In the genomic region with DNA sequence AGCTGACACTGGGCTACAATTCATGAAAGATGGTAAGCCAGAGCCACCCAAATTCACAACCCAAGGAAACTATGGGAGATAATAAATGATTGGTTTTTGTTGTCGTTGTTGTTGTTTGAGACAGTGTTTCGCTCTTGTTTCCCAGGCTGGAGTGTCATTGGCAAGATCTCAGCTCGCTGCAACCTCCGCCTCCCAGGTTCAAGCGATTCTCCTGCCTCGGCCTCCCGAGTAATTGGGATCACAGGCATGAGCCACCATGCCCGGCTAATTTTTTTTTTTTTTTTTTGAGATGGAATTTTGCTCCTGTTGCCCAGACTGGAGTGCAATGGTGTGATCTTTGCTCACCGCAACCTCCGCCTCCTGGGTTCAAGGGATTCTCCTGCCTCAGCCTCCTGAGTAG, we compare ENCODE assay signal across 5 cellular contexts.
A peak's percentile ranks its signal among the peaks of the same experiment; 100 is the strongest.
DNase-seq lines count a peak whose midpoint lies in the region; ATAC-seq and TF ChIP-seq lines count a peak whose summit lies in the region.
"Not testable (repeated sequence)": the region's sequence is repeated elsewhere in the genome, so short reads cannot be mapped to it uniquely, and the experiment has no call there.

No MANE protein-coding gene starts in this region.

- not testable (repeated sequence) for TF ChIP-seq POLR2A in spleen (IDR thresholded peaks at IDR 0.05)

- H3K4me3 ChIP-seq in spleen: not testable (repeated sequence)

- peak; percentile 51 for DNase-seq in chondrocyte (ENCODE audit: low spot score)
- peak; percentile 22 for DNase-seq in Right ventricle myocardium superior
- peak; percentile 6 for DNase-seq in left cardiac atrium
- peak; percentile 3 for DNase-seq in left ventricle myocardium superior
- DNase-seq in spleen: peak; percentile 51

- not testable (repeated sequence) for H3K36me3 ChIP-seq in spleen

- 95 to 99% (median 98%) methylated on average over 9 to 10 of the region's 10 CpGs for WGBS in spleen, 5 donors

- H3K36me3 Mint-ChIP-seq in chondrocyte (ENCODE audit: low read depth): not testable (repeated sequence)

- not testable (repeated sequence) for H3K9me3 ChIP-seq in spleen

- intact Hi-C loops in Right ventricle myocardium superior (cut with DNase I); left cardiac atrium (cut with DNase I); left ventricle myocardium superior (cut with micrococcal nuclease); spleen (cut with DNase I; ENCODE audit: low total_unique reads): not testable (repeated sequence)

- not testable (repeated sequence) for H3K9me3 Mint-ChIP-seq in chondrocyte (ENCODE audit: low read depth)

- H3K4me1 ChIP-seq in spleen: not testable (repeated sequence)

- H3K27ac Mint-ChIP-seq in chondrocyte (ENCODE audit: unreplicated experiment): not testable (repeated sequence)

- TF ChIP-seq CTCF in chondrocyte (IDR thresholded peaks at IDR 0.05); spleen (IDR thresholded peaks at IDR 0.05 in 8 of 11, conservative IDR thresholded peaks at IDR 0.05 in 3 of 11): not testable (repeated sequence)

- H3K27ac ChIP-seq in spleen: not testable (repeated sequence)

- H3K27me3 Mint-ChIP-seq in chondrocyte (ENCODE audit: low read depth): not testable (repeated sequence)

- not testable (repeated sequence) for ATAC-seq in Right ventricle myocardium superior (ENCODE audit: poor library complexity); left cardiac atrium; left ventricle myocardium superior

- not testable (repeated sequence) for H3K27me3 ChIP-seq in spleen (replicated peaks in 1 of 7)

- H3K4me3 Mint-ChIP-seq in chondrocyte (ENCODE audit: unreplicated experiment): not testable (repeated sequence)

- not testable (repeated sequence) for H3K4me1 Mint-ChIP-seq in chondrocyte (ENCODE audit: low read depth)
